In the genomic region with DNA sequence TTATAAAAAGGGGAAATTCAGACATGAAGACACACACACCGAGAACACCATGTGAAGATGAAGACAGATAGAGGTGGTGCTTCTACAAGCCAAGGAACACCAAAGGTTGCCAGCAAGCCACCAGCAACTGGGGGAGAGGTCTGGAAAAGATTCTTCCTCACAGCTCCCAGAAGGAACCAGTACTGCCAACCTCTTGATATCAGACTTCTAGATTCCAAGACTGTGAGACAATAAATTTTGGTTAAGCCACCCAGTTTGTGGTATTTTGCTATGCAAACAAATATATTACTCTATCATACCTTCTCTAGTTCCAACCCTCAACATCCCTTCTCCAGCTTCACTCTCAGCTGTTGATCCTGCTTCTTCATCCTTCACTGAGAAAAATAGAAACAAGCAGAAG, we compare ENCODE assay signal across 13 cellular contexts.
"Had no signal": no experiment of that assay in that cellular context is flagged by ENCODE, and none has a peak within 500 bp of the region (broad histone marks: within the 10 kb centered on the region; RNA-seq: fewer than 3 reads in every experiment).

No MANE protein-coding gene starts in this region.

- H3K36me3 ChIP-seq: thyroid gland had no signal

- H3K36me3 Mint-ChIP-seq: activated naive CD4-positive, alpha-beta T cell treated with anti-CD3 and anti-CD28 coated beads, Interleukin-2, amount 50 U/mL, for 72 hours; immature natural killer cell had no signal

- H3K27me3 ChIP-seq: body of pancreas, thyroid gland had no signal

- H3K9me3 ChIP-seq: body of pancreas, thyroid gland had no signal

- H3K27ac ChIP-seq: body of pancreas, dorsolateral prefrontal cortex, thyroid gland had no signal

- H3K27ac Mint-ChIP-seq: activated naive CD4-positive, alpha-beta T cell treated with anti-CD3 and anti-CD28 coated beads, Interleukin-2, amount 50 U/mL, for 72 hours; immature natural killer cell; progenitor cell of endocrine pancreas; T-helper 1 cell treated with Interleukin-12 subunit alpha and Interleukin-12 subunit beta and Interleukin-4 antibody, amounts not matched to agents 30 μg/mL and 1 μg/mL, for 36 hours had no signal

- DNase-seq: activated gamma-delta T cell treated with Interleukin-2 at 50 U/mL for 16 hours; body of pancreas; dorsolateral prefrontal cortex; immature natural killer cell; kidney glomerular epithelial cell; left ventricle myocardium superior; stimulated activated CD4-positive, alpha-beta T cell treated with anti-CD3 and anti-CD28 coated beads, Interleukin-2, amount 100 ng/mL, for 24 hours; stimulated activated naive CD4-positive, alpha-beta T cell treated with Interleukin-2 at 50 U/mL for 16 hours; thyroid gland had no signal

- H3K4me1 Mint-ChIP-seq: immature natural killer cell, neural crest cell had no signal

- H3K4me3 Mint-ChIP-seq: immature natural killer cell; neural crest cell; T-helper 1 cell treated with Interleukin-12 subunit alpha and Interleukin-12 subunit beta and Interleukin-4 antibody, amounts not matched to agents 30 μg/mL and 1 μg/mL, for 36 hours had no signal

- H3K9me3 Mint-ChIP-seq: T-helper 1 cell treated with Interleukin-12 subunit alpha and Interleukin-12 subunit beta and Interleukin-4 antibody, amounts not matched to agents 30 μg/mL and 1 μg/mL, for 36 hours had no signal

- H3K4me3 ChIP-seq: body of pancreas, dorsolateral prefrontal cortex, thyroid gland had no signal

- H3K4me1 ChIP-seq: body of pancreas, thyroid gland had no signal
